In the genomic region with DNA sequence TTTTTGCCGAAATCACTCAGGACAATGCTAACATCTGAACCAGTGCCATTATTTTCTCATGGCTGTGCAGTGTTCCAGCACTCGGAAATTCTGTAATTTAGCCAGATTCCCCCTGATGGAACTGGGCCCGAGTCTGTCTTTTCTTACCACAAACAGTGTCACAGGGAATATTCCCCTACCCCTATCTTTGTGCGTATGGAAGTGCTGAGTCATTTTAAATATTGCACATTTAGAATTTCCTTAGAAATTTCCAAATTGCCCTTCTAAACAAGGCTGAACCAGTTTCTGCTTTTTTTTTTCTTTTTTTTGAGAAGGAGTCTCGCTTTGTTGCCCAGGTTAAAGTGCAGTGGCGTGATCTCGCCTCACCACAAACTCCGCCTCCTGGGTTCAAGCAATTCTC, we compare ENCODE assay signal across 25 cellular contexts.
"Had no signal": no experiment of that assay in that cellular context is flagged by ENCODE, and none has a peak within 500 bp of the region (broad histone marks: within the 10 kb centered on the region; RNA-seq: fewer than 3 reads in every experiment).

No MANE protein-coding gene starts in this region.

- H3K9me3 ChIP-seq: gastroesophageal sphincter, lower lobe of right lung, right atrium auricular region, suprapubic skin, thyroid gland had no signal

- H3K9me3 Mint-ChIP-seq: immature natural killer cell, mesothelial cell of epicardium, natural killer cell had no signal

- ATAC-seq: gastroesophageal sphincter; left cardiac atrium; lower lobe of right lung; natural killer cell; stimulated activated naive CD8-positive, alpha-beta T cell treated with anti-CD3 and anti-CD28 coated beads, Interleukin-15, Interleukin-2, amounts not matched to agents 100 U/mL and 50 U/mL, for 24 hours had no signal

- H3K4me1 ChIP-seq: lower lobe of right lung, suprapubic skin had no signal

- H3K4me2 ChIP-seq: smooth muscle cell had no signal

- H3K4me1 Mint-ChIP-seq: memory B cell, mesothelial cell of epicardium, neural crest cell had no signal

- H3K27me3 ChIP-seq: gastroesophageal sphincter, right atrium auricular region, suprapubic skin, thyroid gland had no signal

- H3K27ac Mint-ChIP-seq: endodermal cell, memory B cell, mesothelial cell of epicardium, type B pancreatic cell had no signal

- DNase-seq: dermis blood vessel endothelial cell; endodermal cell; erythroblast; foreskin fibroblast; glutamatergic neuron; immature natural killer cell; left cardiac atrium; left ventricle myocardium inferior; natural killer cell; stimulated activated CD4-positive, alpha-beta T cell treated with anti-CD3 and anti-CD28 coated beads, Interleukin-2, amount 100 ng/mL, for 48 hours; stimulated activated naive CD8-positive, alpha-beta T cell treated with anti-CD3 and anti-CD28 coated beads, Interleukin-15, Interleukin-2, amounts not matched to agents 100 U/mL and 50 U/mL, for 24 hours; thyroid gland had no signal

- FAIRE-seq: colon, endothelial cell of umbilical vein, keratinocyte, urothelium cell line had no signal

- H3K4me3 ChIP-seq: gastroesophageal sphincter, left ventricle myocardium inferior, lower lobe of right lung, right atrium auricular region, smooth muscle cell, suprapubic skin, thyroid gland had no signal

- H3K4me3 Mint-ChIP-seq: endodermal cell, immature natural killer cell, memory B cell, mesothelial cell of epicardium, natural killer cell, neural crest cell, type B pancreatic cell had no signal

- H3K27ac ChIP-seq: gastroesophageal sphincter, left ventricle myocardium inferior, lower lobe of right lung, right atrium auricular region, suprapubic skin had no signal

- H3K27me3 Mint-ChIP-seq: type B pancreatic cell had no signal
